ENCODE assay signal across 2 cellular contexts in the genomic region with DNA sequence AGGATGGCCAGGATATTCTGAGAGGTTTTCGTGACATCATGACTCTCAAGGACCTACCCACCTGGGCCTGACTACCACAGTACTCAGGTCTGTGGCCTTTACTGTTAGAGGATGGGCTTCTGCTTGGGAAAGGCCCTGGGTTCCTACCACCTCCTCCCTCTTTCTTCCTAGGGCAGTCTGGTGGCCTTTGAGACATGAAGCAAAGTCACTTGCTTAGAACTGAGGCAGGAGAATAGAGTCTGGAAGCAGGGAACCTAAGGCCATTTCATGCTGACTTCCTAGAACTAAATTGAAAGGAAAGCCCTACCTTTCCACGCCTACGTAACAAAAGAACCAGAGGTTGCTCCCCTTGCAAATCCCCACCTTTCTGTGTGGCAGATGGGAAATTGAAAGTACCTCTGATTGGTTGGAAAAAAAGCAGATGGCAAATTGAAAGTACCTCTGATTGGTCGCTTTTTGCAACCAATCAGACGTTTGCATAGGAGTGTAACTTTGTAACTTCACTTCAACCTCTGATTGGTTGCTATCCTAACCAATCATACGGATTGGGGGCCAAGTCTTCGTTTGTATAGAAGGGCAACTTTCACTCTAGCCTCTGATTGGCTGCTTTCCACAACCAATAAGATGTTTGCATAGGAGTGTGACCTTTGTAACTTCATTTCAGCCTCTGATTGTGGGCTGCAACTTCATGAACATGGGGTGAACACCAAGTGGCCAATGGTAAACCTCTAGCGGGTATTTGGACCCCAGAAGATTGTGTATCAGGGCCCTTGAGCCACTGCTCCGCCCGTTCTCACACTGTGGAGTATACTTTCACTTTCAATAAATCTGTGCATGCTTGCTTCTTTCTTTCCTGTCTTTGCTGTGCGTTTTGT.
TF ChIP-seq lines count a peak whose summit lies in the region.

No MANE protein-coding gene starts in this region.

TF ChIP-seq in GM12891, 5 proteins besides CTCF, POLR2A, EP300 and RAD21:
- TF ChIP-seq POLR2AphosphoS5 (IDR thresholded peaks at IDR 0.05; ENCODE audit: low read depth, low read length) (no peak), PAX5 (IDR thresholded peaks at IDR 0.05; ENCODE audit: insufficient read depth, low read length, severe bottlenecking) (no peak), TAF1 (IDR thresholded peaks at IDR 0.05; ENCODE audit: low read depth, low read length) (no peak), POU2F2 (IDR thresholded peaks at IDR 0.05; ENCODE audit: low read depth, low read length) (no peak), SPI1 (IDR thresholded peaks at IDR 0.05; ENCODE audit: low read depth, low read length) (no peak)

TF ChIP-seq in K562, 482 proteins besides CTCF, POLR2A, EP300 and RAD21:
- TF ChIP-seq FOXJ3 (CRISPR knock-in tag; IDR thresholded peaks at IDR 0.05) (no peak), ZNF644 (tag; IDR thresholded peaks at IDR 0.05; ENCODE audit: low read depth) (peak; percentile 57; the same call in 1 of the 2 replicates), RBM25 (IDR thresholded peaks at IDR 0.05; ENCODE audit: low read depth, low read length, severe bottlenecking) (peak; percentile 48), MEF2D (tag; conservative IDR thresholded peaks at IDR 0.05; ENCODE audit: low read depth) (0 out of 2 replicates have a peak, but pooled peaks have one; percentile 41), SRSF7 (optimal IDR thresholded peaks at IDR 0.05; ENCODE audit: low read depth, low read length) (no peak), LCOR (CRISPR knock-in tag; IDR thresholded peaks at IDR 0.05) (no peak), NCOA2 (IDR thresholded peaks at IDR 0.05; ENCODE audit: partially characterized antibody in 2 of 2) (no peak), ZNF175 (CRISPR knock-in tag; IDR thresholded peaks at IDR 0.05; ENCODE audit: low read depth) (0 out of 2 replicates have a peak, but pooled peaks have one; percentile 27), FOSL1 (tag; conservative IDR thresholded peaks at IDR 0.05) (no peak), SRSF3 (IDR thresholded peaks at IDR 0.05; ENCODE audit: insufficient read depth, low read length) (no peak), ATF1 (CRISPR knock-in tag; IDR thresholded peaks at IDR 0.05) (no peak), ATF1 (tag; IDR thresholded peaks at IDR 0.05) (no peak), ZNF766 (CRISPR knock-in tag; conservative IDR thresholded peaks at IDR 0.05) (0 out of 2 replicates have a peak, but pooled peaks have one; percentile 45), NFYB (IDR thresholded peaks at IDR 0.05; ENCODE audit: extremely low read depth, insufficient read length) (peak; percentile 81), MBD2 (IDR thresholded peaks at IDR 0.05; ENCODE audit: borderline replicate concordance, low read depth) (peak; percentile 54; the same call in 1 of the 2 replicates), FOS (IDR thresholded peaks at IDR 0.05; ENCODE audit: extremely low read depth, insufficient read length) (peak; percentile 72), CC2D1A (IDR thresholded peaks at IDR 0.05) (0 out of 2 replicates have a peak, but pooled peaks have one; percentile 58), ASH1L (IDR thresholded peaks at IDR 0.05; ENCODE audit: borderline replicate concordance, low read depth, partially characterized antibody) (peak; percentile 77)
- TF ChIP-seq, protein P1, sequence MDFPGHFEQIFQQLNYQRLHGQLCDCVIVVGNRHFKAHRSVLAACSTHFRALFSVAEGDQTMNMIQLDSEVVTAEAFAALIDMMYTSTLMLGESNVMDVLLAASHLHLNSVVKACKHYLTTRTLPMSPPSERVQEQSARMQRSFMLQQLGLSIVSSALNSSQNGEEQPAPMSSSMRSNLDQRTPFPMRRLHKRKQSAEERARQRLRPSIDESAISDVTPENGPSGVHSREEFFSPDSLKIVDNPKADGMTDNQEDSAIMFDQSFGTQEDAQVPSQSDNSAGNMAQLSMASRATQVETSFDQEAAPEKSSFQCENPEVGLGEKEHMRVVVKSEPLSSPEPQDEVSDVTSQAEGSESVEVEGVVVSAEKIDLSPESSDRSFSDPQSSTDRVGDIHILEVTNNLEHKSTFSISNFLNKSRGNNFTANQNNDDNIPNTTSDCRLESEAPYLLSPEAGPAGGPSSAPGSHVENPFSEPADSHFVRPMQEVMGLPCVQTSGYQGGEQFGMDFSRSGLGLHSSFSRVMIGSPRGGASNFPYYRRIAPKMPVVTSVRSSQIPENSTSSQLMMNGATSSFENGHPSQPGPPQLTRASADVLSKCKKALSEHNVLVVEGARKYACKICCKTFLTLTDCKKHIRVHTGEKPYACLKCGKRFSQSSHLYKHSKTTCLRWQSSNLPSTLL (IDR thresholded peaks at IDR 0.05): no peak
- TF ChIP-seq, protein P2, sequence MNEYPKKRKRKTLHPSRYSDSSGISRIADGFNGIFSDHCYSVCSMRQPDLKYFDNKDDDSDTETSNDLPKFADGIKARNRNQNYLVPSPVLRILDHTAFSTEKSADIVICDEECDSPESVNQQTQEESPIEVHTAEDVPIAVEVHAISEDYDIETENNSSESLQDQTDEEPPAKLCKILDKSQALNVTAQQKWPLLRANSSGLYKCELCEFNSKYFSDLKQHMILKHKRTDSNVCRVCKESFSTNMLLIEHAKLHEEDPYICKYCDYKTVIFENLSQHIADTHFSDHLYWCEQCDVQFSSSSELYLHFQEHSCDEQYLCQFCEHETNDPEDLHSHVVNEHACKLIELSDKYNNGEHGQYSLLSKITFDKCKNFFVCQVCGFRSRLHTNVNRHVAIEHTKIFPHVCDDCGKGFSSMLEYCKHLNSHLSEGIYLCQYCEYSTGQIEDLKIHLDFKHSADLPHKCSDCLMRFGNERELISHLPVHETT (CRISPR knock-in tag; conservative IDR thresholded peaks at IDR 0.05 in 1 of 2, IDR thresholded peaks at IDR 0.05 in 1 of 2): 0 out of 4 replicates have a peak, but pooled peaks of 1 of the 2 experiments have one; percentile 35
